In genomic region chr2:157179706-157180105, GRCh38 we compare ENCODE assay signal across 30 cellular contexts.
"Had no signal": no experiment of that assay in that cellular context is flagged by ENCODE, and none has a peak within 500 bp of the region (broad histone marks: within the 10 kb centered on the region; RNA-seq: fewer than 3 reads in every experiment).

No MANE protein-coding gene starts in this region.

- H3K27ac Mint-ChIP-seq: activated CD4-positive, alpha-beta memory T cell treated with anti-CD3 and anti-CD28 coated beads, Interleukin-2, amount 10 ng/mL, durations not matched to agents 7 days and 5 days; activated CD4-positive, alpha-beta T cell treated with anti-CD3 and anti-CD28 coated beads, Interleukin-2, amount 10 ng/mL, durations not matched to agents 7 days and 5 days; activated naive CD8-positive, alpha-beta T cell; activated T-cell treated with anti-CD3 and anti-CD28 coated beads, Interleukin-2, amount 50 U/mL, for 24 hours; activated T-cell treated with anti-CD3 and anti-CD28 coated beads, Interleukin-2, amount 50 U/mL, for 72 hours; effector memory CD8-positive, alpha-beta T cell had no signal

- H3K9me3 ChIP-seq: body of pancreas, esophagus muscularis mucosa, gastrocnemius medialis had no signal

- H3K4me1 ChIP-seq: esophagus muscularis mucosa, foreskin keratinocyte, gastrocnemius medialis had no signal

- FAIRE-seq: colon had no signal

- H3K27me3 ChIP-seq: body of pancreas, cardiac muscle cell, esophagus muscularis mucosa, foreskin keratinocyte, gastrocnemius medialis, heart left ventricle had no signal

- H3K4me3 ChIP-seq: body of pancreas, cardiac muscle cell, esophagus muscularis mucosa, gastrocnemius medialis, heart left ventricle had no signal

- H3K27ac ChIP-seq: body of pancreas, cardiac muscle cell, esophagus muscularis mucosa, foreskin keratinocyte, gastrocnemius medialis, heart left ventricle had no signal

- ATAC-seq: activated T-cell treated with anti-CD3 and anti-CD28 coated beads, Interleukin-2, amount 50 U/mL, for 72 hours; body of pancreas; effector memory CD8-positive, alpha-beta T cell; foreskin keratinocyte; gastrocnemius medialis; heart left ventricle had no signal

- H3K4me3 Mint-ChIP-seq: activated CD4-positive, alpha-beta memory T cell treated with anti-CD3 and anti-CD28 coated beads, Interleukin-2, amount 10 ng/mL, durations not matched to agents 7 days and 5 days; activated CD4-positive, alpha-beta T cell treated with anti-CD3 and anti-CD28 coated beads, Interleukin-2, amount 10 ng/mL, durations not matched to agents 7 days and 5 days; activated naive CD8-positive, alpha-beta T cell; activated T-cell treated with anti-CD3 and anti-CD28 coated beads, Interleukin-2, amount 50 U/mL, for 24 hours; activated T-cell treated with anti-CD3 and anti-CD28 coated beads, Interleukin-2, amount 50 U/mL, for 72 hours; effector memory CD8-positive, alpha-beta T cell had no signal

- DNase-seq: activated CD4-positive, alpha-beta memory T cell treated with anti-CD3 and anti-CD28 coated beads, Interleukin-2, amount 10 ng/mL, durations not matched to agents 7 days and 5 days; activated CD4-positive, alpha-beta T cell treated with anti-CD3 and anti-CD28 coated beads for 1 hour; activated CD4-positive, alpha-beta T cell treated with anti-CD3 and anti-CD28 coated beads for 4 hours; activated CD4-positive, alpha-beta T cell treated with anti-CD3 and anti-CD28 coated beads, Interleukin-2, amount 10 ng/mL, durations not matched to agents 7 days and 5 days; activated CD4-positive, alpha-beta T cell treated with anti-CD3 and anti-CD28 coated beads, Interleukin-2, amount 50 U/mL, for 4 hours; activated CD8-positive, alpha-beta memory T cell treated with anti-CD3 and anti-CD28 coated beads, Interleukin-2, amount 50 U/mL, for 48 hours; activated gamma-delta T cell; activated naive CD4-positive, alpha-beta T cell; activated naive CD4-positive, alpha-beta T cell treated with anti-CD3 and anti-CD28 coated beads, Interleukin-2, amount 50 U/mL, for 16 hours; activated T-cell treated with anti-CD3 and anti-CD28 coated beads for 4 hours; activated T-cell treated with anti-CD3 and anti-CD28 coated beads, Interleukin-2, amount 50 U/mL, for 24 hours; activated T-cell treated with anti-CD3 and anti-CD28 coated beads, Interleukin-2, amount 50 U/mL, for 72 hours; amniotic stem cell; aorta; body of pancreas; central memory CD4-positive, alpha-beta T cell; cortex of kidney; dermis blood vessel endothelial cell; effector CD4-positive, alpha-beta T cell; effector memory CD8-positive, alpha-beta T cell; erythroblast; foreskin keratinocyte; gastrocnemius medialis; glutamatergic neuron; heart left ventricle; T-helper 2 cell had no signal

- H3K36me3 Mint-ChIP-seq: activated naive CD8-positive, alpha-beta T cell had no signal

- H3K36me3 ChIP-seq: cardiac muscle cell, esophagus muscularis mucosa, gastrocnemius medialis, heart left ventricle had no signal

- H3K9me3 Mint-ChIP-seq: activated CD4-positive, alpha-beta memory T cell treated with anti-CD3 and anti-CD28 coated beads, Interleukin-2, amount 10 ng/mL, durations not matched to agents 7 days and 5 days; activated CD4-positive, alpha-beta T cell treated with anti-CD3 and anti-CD28 coated beads, Interleukin-2, amount 10 ng/mL, durations not matched to agents 7 days and 5 days; activated T-cell treated with anti-CD3 and anti-CD28 coated beads, Interleukin-2, amount 50 U/mL, for 24 hours; effector memory CD8-positive, alpha-beta T cell had no signal
